Comparison of ENCODE assay signal across 20 cellular contexts in the genomic region with DNA sequence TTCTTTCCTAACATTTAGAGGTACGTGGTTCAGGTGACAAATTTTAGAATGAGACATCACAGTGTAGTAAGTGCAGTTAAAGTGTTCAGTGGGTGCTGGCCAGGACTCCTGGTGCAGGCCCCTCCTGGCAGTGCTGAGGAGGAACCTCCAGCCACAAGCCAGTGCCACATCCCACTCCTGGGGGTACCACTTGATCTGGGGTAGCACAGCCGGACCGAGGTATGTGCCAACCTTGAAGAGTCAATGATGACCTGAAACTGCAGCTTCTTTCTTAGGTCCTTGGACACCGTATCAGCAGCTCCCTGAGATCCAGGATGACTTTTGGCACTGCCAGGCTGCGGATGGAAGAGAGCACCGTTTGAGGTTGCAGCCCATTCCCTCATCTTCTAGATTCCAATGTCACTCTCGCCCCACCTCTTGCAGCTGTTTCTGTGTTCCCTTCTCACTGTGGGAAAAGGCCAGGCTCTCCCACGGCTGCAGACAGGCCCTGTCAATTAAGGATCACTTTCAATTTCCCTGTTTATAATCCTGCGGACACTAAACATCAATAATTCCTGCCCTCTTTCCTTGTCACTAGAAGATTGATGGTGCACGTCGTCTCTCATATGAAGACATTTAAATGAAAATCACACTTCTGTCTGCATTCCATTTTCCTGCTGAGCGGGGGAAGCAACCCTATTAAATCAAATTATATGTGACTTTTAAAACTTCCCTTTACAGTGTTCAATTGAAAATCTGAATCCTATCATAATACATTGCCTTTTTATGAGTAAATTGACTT.
"Had no signal": no experiment of that assay in that cellular context is flagged by ENCODE, and none has a peak within 500 bp of the region (broad histone marks: within the 10 kb centered on the region; RNA-seq: fewer than 3 reads in every experiment).

No MANE protein-coding gene starts in this region.

- DNase-seq: activated CD4-positive, alpha-beta memory T cell treated with anti-CD3 and anti-CD28 coated beads, Interleukin-2, amount 10 ng/mL, durations not matched to agents 7 days and 5 days; activated CD4-positive, alpha-beta T cell treated with anti-CD3 and anti-CD28 coated beads, Interleukin-2, amount 50 U/mL, for 1 hour; activated CD4-positive, CD25-positive, alpha-beta regulatory T cell; activated CD8-positive, alpha-beta memory T cell treated with anti-CD3 and anti-CD28 coated beads, Interleukin-2, amount 50 U/mL, for 4 hours; activated naive CD4-positive, alpha-beta T cell; activated T-cell treated with anti-CD3 and anti-CD28 coated beads, Interleukin-2, amount 50 U/mL, for 1 hour; MG63; MV-4-11; NCI-H1417 treated with DMSO at 0.1 percent for 48 hours; NCI-H1694; NCI-H2029; NCI-H2107; NCI-H2171 treated with DMSO at 0.1 percent for 48 hours; NCI-H510A; NCI-H526 treated with DMSO at 0.1 percent for 48 hours; NCI-H82; T-cell had no signal

- ATAC-seq: T-cell had no signal

- H3K27me3 Mint-ChIP-seq: activated CD4-positive, alpha-beta memory T cell treated with anti-CD3 and anti-CD28 coated beads, Interleukin-2, amount 10 ng/mL, durations not matched to agents 7 days and 5 days had no signal

- H3K4me3 Mint-ChIP-seq: activated CD4-positive, alpha-beta memory T cell treated with anti-CD3 and anti-CD28 coated beads, Interleukin-2, amount 10 ng/mL, durations not matched to agents 7 days and 5 days; activated naive CD4-positive, alpha-beta T cell treated with anti-CD3 and anti-CD28 coated beads, Interleukin-2, amount 50 U/mL, for 24 hours; T-cell had no signal

- H3K27ac ChIP-seq: SK-N-MC, VCaP had no signal

- H3K4me1 Mint-ChIP-seq: activated CD4-positive, alpha-beta memory T cell treated with anti-CD3 and anti-CD28 coated beads, Interleukin-2, amount 10 ng/mL, durations not matched to agents 7 days and 5 days; activated naive CD4-positive, alpha-beta T cell treated with anti-CD3 and anti-CD28 coated beads, Interleukin-2, amount 50 U/mL, for 24 hours; T-cell had no signal

- H3K27ac Mint-ChIP-seq: activated CD4-positive, alpha-beta memory T cell treated with anti-CD3 and anti-CD28 coated beads, Interleukin-2, amount 10 ng/mL, durations not matched to agents 7 days and 5 days; activated naive CD4-positive, alpha-beta T cell treated with anti-CD3 and anti-CD28 coated beads, Interleukin-2, amount 50 U/mL, for 24 hours; T-cell had no signal

- H3K36me3 Mint-ChIP-seq: activated naive CD4-positive, alpha-beta T cell treated with anti-CD3 and anti-CD28 coated beads, Interleukin-2, amount 50 U/mL, for 24 hours; T-cell had no signal

- H3K9me3 Mint-ChIP-seq: activated naive CD4-positive, alpha-beta T cell treated with anti-CD3 and anti-CD28 coated beads, Interleukin-2, amount 50 U/mL, for 24 hours had no signal
